In the genomic region with DNA sequence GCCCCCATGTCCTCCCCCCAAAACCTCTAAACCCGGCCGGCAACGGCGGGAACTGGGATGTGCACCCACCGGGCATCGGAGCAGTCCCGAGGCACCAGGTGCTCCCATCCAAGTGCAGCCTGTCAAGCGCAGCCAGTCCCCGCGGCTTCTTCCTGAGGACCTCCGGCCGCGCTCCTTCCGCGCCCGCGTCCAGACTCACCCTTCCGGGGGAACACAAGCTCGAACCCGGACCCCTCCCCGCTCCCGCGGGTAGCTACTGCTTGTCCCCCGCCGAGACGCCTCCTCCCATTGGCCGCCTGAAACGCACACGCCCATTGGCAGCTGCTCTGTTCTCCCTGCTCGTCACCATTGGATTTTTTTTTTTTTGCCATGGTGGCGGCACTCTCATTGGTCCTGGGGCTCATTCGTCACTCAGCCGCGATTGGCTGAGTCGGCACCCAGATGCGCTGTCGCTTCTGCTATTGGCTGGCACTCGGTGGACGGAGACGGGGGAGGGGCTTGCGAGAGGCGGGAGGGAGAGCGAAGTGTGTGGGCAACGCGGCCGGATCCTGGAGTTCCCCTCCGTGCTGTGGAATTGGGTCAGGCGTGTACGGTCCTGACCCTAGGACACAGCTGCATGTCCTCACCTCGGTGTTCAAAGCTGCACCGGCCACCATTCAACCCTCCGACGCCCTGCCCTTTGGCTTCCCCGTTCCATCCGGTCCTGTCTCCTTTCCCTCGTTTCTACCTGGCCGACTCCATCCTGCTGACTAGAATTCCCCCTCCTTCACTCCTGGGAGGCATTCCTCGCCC, we compare ENCODE assay signal across 1 cellular context.
A peak's percentile ranks its signal among the peaks of the same experiment; 100 is the strongest.
TF ChIP-seq lines count a peak whose summit lies in the region.

TSS of gene TYK2 (minus strand) at position 262 of the 792 bp plus-strand sequence. CDS start 2,166 bp downstream, outside the sequence.

TF ChIP-seq in K562, 482 proteins besides CTCF, POLR2A, EP300 and RAD21 (continued from another document and continues in another):
- TF ChIP-seq ZBED1 (IDR thresholded peaks at IDR 0.05) (0 out of 2 replicates have a peak, but pooled peaks have one; percentile 49), NBN (IDR thresholded peaks at IDR 0.05; ENCODE audit: low read depth) (peak; percentile 25; the same call in 1 of the 2 replicates), BDP1 (IDR thresholded peaks at IDR 0.05; ENCODE audit: insufficient read depth, insufficient read length) (no peak), HMG20A (CRISPR knock-in tag; conservative IDR thresholded peaks at IDR 0.05) (no peak), MIER1 (IDR thresholded peaks at IDR 0.05; ENCODE audit: low read depth) (no peak; the same call in 1 of the 2 replicates), ZNF395 (CRISPR knock-in tag; IDR thresholded peaks at IDR 0.05) (peak; percentile 72; the same call in 1 of the 2 replicates), KHSRP (IDR thresholded peaks at IDR 0.05) (peak; percentile 74), SETDB1 (IDR thresholded peaks at IDR 0.05; ENCODE audit: low read length) (no peak), ARID3A (IDR thresholded peaks at IDR 0.05; ENCODE audit: borderline replicate concordance, low read depth, low read length) (no peak), HES1 (IDR thresholded peaks at IDR 0.05; ENCODE audit: low read depth) (no peak), JUN (IDR thresholded peaks at IDR 0.05; ENCODE audit: borderline replicate concordance, low read depth, low read length) (no peak), JUN (CRISPR knock-in tag; IDR thresholded peaks at IDR 0.05; ENCODE audit: borderline replicate concordance) (0 out of 2 replicates have a peak, but pooled peaks have one; percentile 71), RBM22 (IDR thresholded peaks at IDR 0.05; ENCODE audit: low read depth, low read length, poor library complexity, severe bottlenecking) (no peak), RBM39 (optimal IDR thresholded peaks at IDR 0.05; ENCODE audit: low read depth, low read length) (no peak), ZNF586 (CRISPR knock-in tag; conservative IDR thresholded peaks at IDR 0.05) (no peak), ETS2 (tag; IDR thresholded peaks at IDR 0.05; ENCODE audit: borderline replicate concordance, poor library complexity, severe bottlenecking) (no peak), PYGO2 (tag; IDR thresholded peaks at IDR 0.05) (no peak; the same call in 1 of the 2 replicates), XRCC4 (IDR thresholded peaks at IDR 0.05; ENCODE audit: extremely low read depth, insufficient read depth, insufficient read length) (no peak), KLF1 (tag; IDR thresholded peaks at IDR 0.05) (no peak), ERF (CRISPR knock-in tag; IDR thresholded peaks at IDR 0.05) (no peak), ZNF561 (CRISPR knock-in tag; conservative IDR thresholded peaks at IDR 0.05) (no peak), ZNF134 (CRISPR knock-in tag; conservative IDR thresholded peaks at IDR 0.05) (no peak), LARP7 (IDR thresholded peaks at IDR 0.05) (peak; percentile 70; the same call in 1 of the 2 replicates), E2F3 (CRISPR knock-in tag; IDR thresholded peaks at IDR 0.05) (peak; percentile 74), NCOR1 (IDR thresholded peaks at IDR 0.05) (no peak), ZNF551 (CRISPR knock-in tag; IDR thresholded peaks at IDR 0.05) (no peak), ZNF764 (CRISPR knock-in tag; IDR thresholded peaks at IDR 0.05; ENCODE audit: low read depth) (no peak), GABPB2 (CRISPR knock-in tag; conservative IDR thresholded peaks at IDR 0.05) (no peak), KLF16 (IDR thresholded peaks at IDR 0.05) (no peak), CBX5 (IDR thresholded peaks at IDR 0.05; ENCODE audit: borderline replicate concordance, low read depth) (no peak), SRSF1 (IDR thresholded peaks at IDR 0.05; ENCODE audit: low read depth, low read length) (no peak), POLR2AphosphoS2 (IDR thresholded peaks at IDR 0.05; ENCODE audit: low read length) (no peak), ATF1 (CRISPR knock-in tag; IDR thresholded peaks at IDR 0.05) (peak; percentile 77), ATF1 (tag; IDR thresholded peaks at IDR 0.05) (peak; percentile 99), HNRNPL (IDR thresholded peaks at IDR 0.05; ENCODE audit: low read depth, low read length) (no peak), PTTG1 (tag; IDR thresholded peaks at IDR 0.05; ENCODE audit: low read depth) (no peak), ZNF324 (CRISPR knock-in tag; IDR thresholded peaks at IDR 0.05) (no peak), ZNF449 (CRISPR knock-in tag; IDR thresholded peaks at IDR 0.05) (no peak; the same call in 1 of the 2 replicates)
- TF ChIP-seq, protein P1, sequence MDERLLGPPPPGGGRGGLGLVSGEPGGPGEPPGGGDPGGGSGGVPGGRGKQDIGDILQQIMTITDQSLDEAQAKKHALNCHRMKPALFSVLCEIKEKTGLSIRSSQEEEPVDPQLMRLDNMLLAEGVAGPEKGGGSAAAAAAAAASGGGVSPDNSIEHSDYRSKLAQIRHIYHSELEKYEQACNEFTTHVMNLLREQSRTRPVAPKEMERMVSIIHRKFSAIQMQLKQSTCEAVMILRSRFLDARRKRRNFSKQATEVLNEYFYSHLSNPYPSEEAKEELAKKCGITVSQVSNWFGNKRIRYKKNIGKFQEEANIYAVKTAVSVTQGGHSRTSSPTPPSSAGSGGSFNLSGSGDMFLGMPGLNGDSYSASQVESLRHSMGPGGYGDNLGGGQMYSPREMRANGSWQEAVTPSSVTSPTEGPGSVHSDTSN (CRISPR knock-in tag; IDR thresholded peaks at IDR 0.05; ENCODE audit: low read depth) = no peak
- TF ChIP-seq, protein P1 (tag; conservative IDR thresholded peaks at IDR 0.05; ENCODE audit: low read depth) = no peak
- TF ChIP-seq, protein P2, sequence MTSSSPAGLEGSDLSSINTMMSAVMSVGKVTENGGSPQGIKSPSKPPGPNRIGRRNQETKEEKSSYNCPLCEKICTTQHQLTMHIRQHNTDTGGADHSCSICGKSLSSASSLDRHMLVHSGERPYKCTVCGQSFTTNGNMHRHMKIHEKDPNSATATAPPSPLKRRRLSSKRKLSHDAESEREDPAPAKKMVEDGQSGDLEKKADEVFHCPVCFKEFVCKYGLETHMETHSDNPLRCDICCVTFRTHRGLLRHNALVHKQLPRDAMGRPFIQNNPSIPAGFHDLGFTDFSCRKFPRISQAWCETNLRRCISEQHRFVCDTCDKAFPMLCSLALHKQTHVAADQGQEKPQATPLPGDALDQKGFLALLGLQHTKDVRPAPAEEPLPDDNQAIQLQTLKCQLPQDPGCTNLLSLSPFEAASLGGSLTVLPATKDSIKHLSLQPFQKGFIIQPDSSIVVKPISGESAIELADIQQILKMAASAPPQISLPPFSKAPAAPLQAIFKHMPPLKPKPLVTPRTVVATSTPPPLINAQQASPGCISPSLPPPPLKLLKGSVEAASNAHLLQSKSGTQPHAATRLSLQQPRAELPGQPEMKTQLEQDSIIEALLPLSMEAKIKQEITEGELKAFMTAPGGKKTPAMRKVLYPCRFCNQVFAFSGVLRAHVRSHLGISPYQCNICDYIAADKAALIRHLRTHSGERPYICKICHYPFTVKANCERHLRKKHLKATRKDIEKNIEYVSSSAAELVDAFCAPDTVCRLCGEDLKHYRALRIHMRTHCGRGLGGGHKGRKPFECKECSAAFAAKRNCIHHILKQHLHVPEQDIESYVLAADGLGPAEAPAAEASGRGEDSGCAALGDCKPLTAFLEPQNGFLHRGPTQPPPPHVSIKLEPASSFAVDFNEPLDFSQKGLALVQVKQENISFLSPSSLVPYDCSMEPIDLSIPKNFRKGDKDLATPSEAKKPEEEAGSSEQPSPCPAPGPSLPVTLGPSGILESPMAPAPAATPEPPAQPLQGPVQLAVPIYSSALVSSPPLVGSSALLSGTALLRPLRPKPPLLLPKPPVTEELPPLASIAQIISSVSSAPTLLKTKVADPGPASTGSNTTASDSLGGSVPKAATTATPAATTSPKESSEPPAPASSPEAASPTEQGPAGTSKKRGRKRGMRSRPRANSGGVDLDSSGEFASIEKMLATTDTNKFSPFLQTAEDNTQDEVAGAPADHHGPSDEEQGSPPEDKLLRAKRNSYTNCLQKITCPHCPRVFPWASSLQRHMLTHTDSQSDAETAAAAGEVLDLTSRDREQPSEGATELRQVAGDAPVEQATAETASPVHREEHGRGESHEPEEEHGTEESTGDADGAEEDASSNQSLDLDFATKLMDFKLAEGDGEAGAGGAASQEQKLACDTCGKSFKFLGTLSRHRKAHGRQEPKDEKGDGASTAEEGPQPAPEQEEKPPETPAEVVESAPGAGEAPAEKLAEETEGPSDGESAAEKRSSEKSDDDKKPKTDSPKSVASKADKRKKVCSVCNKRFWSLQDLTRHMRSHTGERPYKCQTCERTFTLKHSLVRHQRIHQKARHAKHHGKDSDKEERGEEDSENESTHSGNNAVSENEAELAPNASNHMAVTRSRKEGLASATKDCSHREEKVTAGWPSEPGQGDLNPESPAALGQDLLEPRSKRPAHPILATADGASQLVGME (CRISPR knock-in tag; IDR thresholded peaks at IDR 0.05) = no peak
- TF ChIP-seq, protein P3, sequence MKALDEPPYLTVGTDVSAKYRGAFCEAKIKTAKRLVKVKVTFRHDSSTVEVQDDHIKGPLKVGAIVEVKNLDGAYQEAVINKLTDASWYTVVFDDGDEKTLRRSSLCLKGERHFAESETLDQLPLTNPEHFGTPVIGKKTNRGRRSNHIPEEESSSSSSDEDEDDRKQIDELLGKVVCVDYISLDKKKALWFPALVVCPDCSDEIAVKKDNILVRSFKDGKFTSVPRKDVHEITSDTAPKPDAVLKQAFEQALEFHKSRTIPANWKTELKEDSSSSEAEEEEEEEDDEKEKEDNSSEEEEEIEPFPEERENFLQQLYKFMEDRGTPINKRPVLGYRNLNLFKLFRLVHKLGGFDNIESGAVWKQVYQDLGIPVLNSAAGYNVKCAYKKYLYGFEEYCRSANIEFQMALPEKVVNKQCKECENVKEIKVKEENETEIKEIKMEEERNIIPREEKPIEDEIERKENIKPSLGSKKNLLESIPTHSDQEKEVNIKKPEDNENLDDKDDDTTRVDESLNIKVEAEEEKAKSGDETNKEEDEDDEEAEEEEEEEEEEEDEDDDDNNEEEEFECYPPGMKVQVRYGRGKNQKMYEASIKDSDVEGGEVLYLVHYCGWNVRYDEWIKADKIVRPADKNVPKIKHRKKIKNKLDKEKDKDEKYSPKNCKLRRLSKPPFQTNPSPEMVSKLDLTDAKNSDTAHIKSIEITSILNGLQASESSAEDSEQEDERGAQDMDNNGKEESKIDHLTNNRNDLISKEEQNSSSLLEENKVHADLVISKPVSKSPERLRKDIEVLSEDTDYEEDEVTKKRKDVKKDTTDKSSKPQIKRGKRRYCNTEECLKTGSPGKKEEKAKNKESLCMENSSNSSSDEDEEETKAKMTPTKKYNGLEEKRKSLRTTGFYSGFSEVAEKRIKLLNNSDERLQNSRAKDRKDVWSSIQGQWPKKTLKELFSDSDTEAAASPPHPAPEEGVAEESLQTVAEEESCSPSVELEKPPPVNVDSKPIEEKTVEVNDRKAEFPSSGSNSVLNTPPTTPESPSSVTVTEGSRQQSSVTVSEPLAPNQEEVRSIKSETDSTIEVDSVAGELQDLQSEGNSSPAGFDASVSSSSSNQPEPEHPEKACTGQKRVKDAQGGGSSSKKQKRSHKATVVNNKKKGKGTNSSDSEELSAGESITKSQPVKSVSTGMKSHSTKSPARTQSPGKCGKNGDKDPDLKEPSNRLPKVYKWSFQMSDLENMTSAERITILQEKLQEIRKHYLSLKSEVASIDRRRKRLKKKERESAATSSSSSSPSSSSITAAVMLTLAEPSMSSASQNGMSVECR (CRISPR knock-in tag; IDR thresholded peaks at IDR 0.05) = no peak; the same call in none of the 2 replicates
